In genomic region chr18:10454800-10455550, GRCh38 we compare ENCODE assay signal across 8 cellular contexts. TPM values are rescaled to one million over a fixed set of nuclear protein-coding genes. Genes with fewer than 3 reads are reported as not detected.
DNase-seq lines count a peak whose midpoint lies in the region; ATAC-seq and TF ChIP-seq lines count a peak whose summit lies in the region.

No MANE protein-coding gene starts in this region.

- TF ChIP-seq CTCF in ascending aorta (IDR thresholded peaks at IDR 0.05): peak in 1 of 3 experiments; percentile 4

- peaks cover 0 to 19% of the 10 kb centered on the region in 2 donors for H3K4me1 ChIP-seq in ascending aorta
- peaks cover 0 to 54% (median 34%) of the 10 kb centered on the region in 5 donors for H3K4me1 ChIP-seq in subcutaneous abdominal adipose tissue (ENCODE audit: control insufficient read depth in 5 of 5, insufficient read depth in 5 of 5, low read length in 5 of 5)

- H3K27me3 ChIP-seq in ascending aorta (no peaks in the 10 kb centered on the region), subcutaneous abdominal adipose tissue (ENCODE audit: control insufficient read depth in 5 of 5, insufficient read depth in 4 of 5, low read length in 5 of 5) (peaks cover 0 to 5% (median 0%) of the 10 kb centered on the region in 5 donors)

- DNase-seq in DMS79 treated with DMSO at 0.1 percent for 48 hours (lab: John Stamatoyannopoulos, UW) (peak; percentile 15), DMS79 (lab: John Stamatoyannopoulos, UW) (no peak), ascending aorta (ENCODE audit: low spot score in 2 of 2) (no peak), kidney tubule cell (ENCODE audit: low spot score) (peak; percentile 18), SHP77 (lab: John Stamatoyannopoulos, UW) (no peak), NCI-H128 (lab: John Stamatoyannopoulos, UW; ENCODE audit: unreplicated experiment) (no peak)

- H3K9me3 ChIP-seq in ascending aorta (no peaks in the 10 kb centered on the region), subcutaneous abdominal adipose tissue (ENCODE audit: control insufficient read depth in 5 of 5, low read length in 5 of 5) (no peaks in the 10 kb centered on the region)

- no peak for ATAC-seq in HG03025 (IDR thresholded peaks at IDR 0.05; ENCODE audit: low FRiP score, unreplicated experiment)

- no peaks in the 10 kb centered on the region for H3K36me3 ChIP-seq in ascending aorta
- H3K36me3 ChIP-seq in subcutaneous abdominal adipose tissue (ENCODE audit: control insufficient read depth in 5 of 5, insufficient read depth in 5 of 5, low read length in 5 of 5): no peaks in the 10 kb centered on the region

- H3K4me3 ChIP-seq in ascending aorta (peak overlapping the region; percentile 63 to 85), subcutaneous abdominal adipose tissue (ENCODE audit: low read depth in 1 of 5, low read length in 5 of 5) (peak overlapping the region; percentile 65 to 93 (median 79))

- peak overlapping the region; percentile 66 to 86 (median 77) for H3K9ac ChIP-seq in subcutaneous abdominal adipose tissue (ENCODE audit: low read length in 5 of 5)

- peak overlapping the region; percentile 78 to 79 for H3K27ac ChIP-seq in ascending aorta
- H3K27ac ChIP-seq in subcutaneous abdominal adipose tissue (ENCODE audit: low read depth, low read length): peak overlapping the region; percentile 63

- intact Hi-C loops in ascending aorta (cut with DNase I): loop anchor here (2.0 to 10.0 kb wide), 5 partner anchors 64 to 720 kb away; no protein-coding TSS in a partner anchor

RNA-seq across cellular contexts. Expression of gene APCDD1, which starts 0.5 kb away (rescaled TPM):
- 77.0 TPM for total RNA-seq in ascending aorta

Comparison
In these comparisons a context has a peak if more than half of its experiments do, and no peak if none do; other contexts are left out.
1. DNase-seq: peak in DMS79 treated with DMSO at 0.1 percent for 48 hours (single experiment) and kidney tubule cell (single experiment); none in DMS79 (single experiment), ascending aorta (0 of 2), SHP77 (0 of 2) and NCI-H128 (single experiment).